ENCODE assay signal across 1 cellular context in the genomic region with DNA sequence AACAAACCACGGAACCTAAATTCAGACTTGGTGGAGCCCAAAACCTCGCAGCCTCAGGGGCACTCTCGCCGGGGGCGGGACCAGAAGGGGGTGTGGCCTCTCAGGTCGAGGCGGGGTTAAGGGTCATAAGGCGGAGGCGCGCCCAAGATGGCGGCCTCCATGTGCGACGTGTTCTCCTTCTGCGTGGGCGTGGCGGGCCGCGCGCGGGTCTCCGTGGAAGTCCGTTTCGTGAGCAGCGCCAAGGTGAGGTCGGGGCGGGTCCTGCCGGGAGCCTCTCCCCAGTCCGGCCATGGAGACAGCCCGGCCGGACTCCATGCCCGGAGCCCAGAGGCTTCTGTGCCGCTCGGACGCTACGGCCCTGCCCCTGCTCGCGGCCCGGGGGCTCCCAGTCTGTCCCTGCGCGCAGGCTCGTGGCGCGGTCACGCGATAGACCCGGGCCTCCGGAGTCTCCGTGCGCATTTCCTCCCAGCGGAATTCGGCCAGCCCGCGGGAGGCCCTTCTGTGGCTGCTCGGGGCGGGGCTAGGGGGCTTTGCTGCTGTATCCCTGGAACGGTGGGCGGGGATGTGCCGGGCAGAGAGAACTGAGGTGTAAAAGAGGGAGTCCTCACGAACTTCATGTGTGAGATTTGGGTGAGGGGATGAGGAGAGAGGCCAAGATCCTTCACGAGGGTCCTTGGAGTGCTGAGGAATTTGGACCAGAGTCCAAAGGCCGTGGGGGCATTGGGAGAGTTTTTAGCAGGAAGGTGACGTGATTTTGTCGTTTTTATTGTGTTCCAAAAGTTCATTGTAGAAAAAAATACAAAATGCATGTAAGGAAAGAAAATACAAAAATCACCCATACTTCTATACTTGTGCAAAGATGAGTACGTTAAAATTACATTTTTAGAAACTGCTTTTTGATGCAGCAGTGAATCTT.
TF ChIP-seq lines count a peak whose summit lies in the region.

A gene (plus strand): TSS at position 126 of the 916 bp plus-strand sequence. CDS start 22 bp downstream, at position 148.

TF ChIP-seq in liver, 16 proteins besides CTCF, POLR2A, EP300 and RAD21 (continued from another document):
- TF ChIP-seq, protein P1, sequence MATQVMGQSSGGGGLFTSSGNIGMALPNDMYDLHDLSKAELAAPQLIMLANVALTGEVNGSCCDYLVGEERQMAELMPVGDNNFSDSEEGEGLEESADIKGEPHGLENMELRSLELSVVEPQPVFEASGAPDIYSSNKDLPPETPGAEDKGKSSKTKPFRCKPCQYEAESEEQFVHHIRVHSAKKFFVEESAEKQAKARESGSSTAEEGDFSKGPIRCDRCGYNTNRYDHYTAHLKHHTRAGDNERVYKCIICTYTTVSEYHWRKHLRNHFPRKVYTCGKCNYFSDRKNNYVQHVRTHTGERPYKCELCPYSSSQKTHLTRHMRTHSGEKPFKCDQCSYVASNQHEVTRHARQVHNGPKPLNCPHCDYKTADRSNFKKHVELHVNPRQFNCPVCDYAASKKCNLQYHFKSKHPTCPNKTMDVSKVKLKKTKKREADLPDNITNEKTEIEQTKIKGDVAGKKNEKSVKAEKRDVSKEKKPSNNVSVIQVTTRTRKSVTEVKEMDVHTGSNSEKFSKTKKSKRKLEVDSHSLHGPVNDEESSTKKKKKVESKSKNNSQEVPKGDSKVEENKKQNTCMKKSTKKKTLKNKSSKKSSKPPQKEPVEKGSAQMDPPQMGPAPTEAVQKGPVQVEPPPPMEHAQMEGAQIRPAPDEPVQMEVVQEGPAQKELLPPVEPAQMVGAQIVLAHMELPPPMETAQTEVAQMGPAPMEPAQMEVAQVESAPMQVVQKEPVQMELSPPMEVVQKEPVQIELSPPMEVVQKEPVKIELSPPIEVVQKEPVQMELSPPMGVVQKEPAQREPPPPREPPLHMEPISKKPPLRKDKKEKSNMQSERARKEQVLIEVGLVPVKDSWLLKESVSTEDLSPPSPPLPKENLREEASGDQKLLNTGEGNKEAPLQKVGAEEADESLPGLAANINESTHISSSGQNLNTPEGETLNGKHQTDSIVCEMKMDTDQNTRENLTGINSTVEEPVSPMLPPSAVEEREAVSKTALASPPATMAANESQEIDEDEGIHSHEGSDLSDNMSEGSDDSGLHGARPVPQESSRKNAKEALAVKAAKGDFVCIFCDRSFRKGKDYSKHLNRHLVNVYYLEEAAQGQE (IDR thresholded peaks at IDR 0.05): no peak
- TF ChIP-seq EGR1 (IDR thresholded peaks at IDR 0.05; ENCODE audit: low read depth in 2 of 2) (peak; percentile 86 to 90), FOXA1 (IDR thresholded peaks at IDR 0.05) (no peak), RXRA (IDR thresholded peaks at IDR 0.05) (peak; percentile 43 to 64), JUND (IDR thresholded peaks at IDR 0.05) (no peak), GABPA (IDR thresholded peaks at IDR 0.05 in 1 of 2, conservative IDR thresholded peaks at IDR 0.05 in 1 of 2) (peak in 1 of 2 donors; percentile 32), HNF4A (conservative IDR thresholded peaks at IDR 0.05) (peak; percentile 77 to 88), SP1 (IDR thresholded peaks at IDR 0.05) (peak; percentile 4), TAF1 (conservative IDR thresholded peaks at IDR 0.05) (no peak), NR2F2 (IDR thresholded peaks at IDR 0.05) (peak; percentile 85)
- TF ChIP-seq, protein P2, sequence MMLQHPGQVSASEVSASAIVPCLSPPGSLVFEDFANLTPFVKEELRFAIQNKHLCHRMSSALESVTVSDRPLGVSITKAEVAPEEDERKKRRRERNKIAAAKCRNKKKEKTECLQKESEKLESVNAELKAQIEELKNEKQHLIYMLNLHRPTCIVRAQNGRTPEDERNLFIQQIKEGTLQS (IDR thresholded peaks at IDR 0.05): no peak
- TF ChIP-seq, protein P3, sequence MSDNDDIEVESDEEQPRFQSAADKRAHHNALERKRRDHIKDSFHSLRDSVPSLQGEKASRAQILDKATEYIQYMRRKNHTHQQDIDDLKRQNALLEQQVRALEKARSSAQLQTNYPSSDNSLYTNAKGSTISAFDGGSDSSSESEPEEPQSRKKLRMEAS (IDR thresholded peaks at IDR 0.05): peak; percentile 84
TF ChIP-seq in liver: peak in this region for 10.
